Comparison of ENCODE assay signal across 31 cellular contexts in the genomic region with DNA sequence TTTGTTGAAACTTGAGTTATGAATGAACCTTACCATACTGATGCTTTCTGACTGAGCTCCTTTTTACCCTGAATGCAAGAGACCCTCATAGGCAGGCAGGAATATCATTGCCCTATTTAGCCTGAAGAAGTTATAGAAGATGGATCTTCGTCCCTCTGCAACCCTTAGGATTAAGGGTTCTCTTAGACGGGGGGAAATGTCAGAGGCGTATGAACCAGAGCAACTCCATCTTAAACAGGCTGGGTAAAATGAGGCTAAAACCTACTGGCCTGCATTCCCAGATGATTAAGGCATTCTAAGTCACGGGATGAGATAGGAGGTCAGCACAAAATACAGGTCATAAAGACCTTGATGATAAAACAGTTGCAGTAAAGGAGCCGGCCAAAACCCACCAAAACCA.
"Had no signal": no experiment of that assay in that cellular context is flagged by ENCODE, and none has a peak within 500 bp of the region (broad histone marks: within the 10 kb centered on the region; RNA-seq: fewer than 3 reads in every experiment).

No MANE protein-coding gene starts in this region.

- H3K27ac ChIP-seq: brain microvascular endothelial cell, coronary artery, dorsolateral prefrontal cortex, esophagus muscularis mucosa, foreskin keratinocyte, gastroesophageal sphincter, heart right ventricle had no signal

- H3K4me1 Mint-ChIP-seq: endodermal cell had no signal

- H3K27me3 ChIP-seq: brain microvascular endothelial cell, dorsolateral prefrontal cortex, esophagus muscularis mucosa, foreskin keratinocyte, gastroesophageal sphincter, heart right ventricle had no signal

- H3K27me3 Mint-ChIP-seq: activated CD4-positive, alpha-beta memory T cell treated with anti-CD3 and anti-CD28 coated beads, Interleukin-2, amount 10 ng/mL, durations not matched to agents 7 days and 5 days; activated CD4-positive, alpha-beta T cell treated with anti-CD3 and anti-CD28 coated beads, Interleukin-2, amount 10 ng/mL, durations not matched to agents 7 days and 5 days; activated naive CD4-positive, alpha-beta T cell treated with anti-CD3 and anti-CD28 coated beads, Interleukin-2, amount 50 U/mL, for 24 hours; central memory CD8-positive, alpha-beta T cell; dendritic cell treated with granulocyte-macrophage colony-stimulating factor and Interleukin-4, amounts not matched to agents 40 ng/mL and 50 ng/mL, for 4 days had no signal

- DNase-seq: activated CD4-positive, alpha-beta memory T cell treated with anti-CD3 and anti-CD28 coated beads, Interleukin-2, amount 10 ng/mL, durations not matched to agents 7 days and 5 days; activated CD4-positive, alpha-beta T cell treated with anti-CD3 and anti-CD28 coated beads for 1 hour; activated CD4-positive, alpha-beta T cell treated with anti-CD3 and anti-CD28 coated beads for 4 hours; activated CD4-positive, alpha-beta T cell treated with anti-CD3 and anti-CD28 coated beads, Interleukin-2, amount 10 ng/mL, durations not matched to agents 7 days and 5 days; activated CD4-positive, alpha-beta T cell treated with anti-CD3 and anti-CD28 coated beads, Interleukin-2, amount 50 U/mL, for 4 hours; activated CD8-positive, alpha-beta memory T cell treated with anti-CD3 and anti-CD28 coated beads, Interleukin-2, amount 50 U/mL, for 48 hours; activated effector memory CD4-positive, alpha-beta T cell treated with anti-CD3 and anti-CD28 coated beads, Interleukin-2, amount 50 U/mL, for 16 hours; activated naive CD4-positive, alpha-beta T cell treated with anti-CD3 and anti-CD28 coated beads for 36 hours; activated T-cell treated with anti-CD3 and anti-CD28 coated beads for 4 hours; activated T-cell treated with anti-CD3 and anti-CD28 coated beads, Interleukin-2, amount 50 U/mL, for 48 hours; amniotic stem cell; anterior cingulate cortex; brain microvascular endothelial cell; dorsolateral prefrontal cortex; effector memory CD4-positive, alpha-beta T cell; endodermal cell; erythroblast; foreskin keratinocyte; heart right ventricle; T-helper 1 cell; T-helper 2 cell had no signal

- H3K4me3 ChIP-seq: coronary artery, dorsolateral prefrontal cortex, esophagus muscularis mucosa, gastroesophageal sphincter, heart right ventricle had no signal

- H3K4me3 Mint-ChIP-seq: activated CD4-positive, alpha-beta memory T cell treated with anti-CD3 and anti-CD28 coated beads, Interleukin-2, amount 10 ng/mL, durations not matched to agents 7 days and 5 days; activated CD4-positive, alpha-beta T cell treated with anti-CD3 and anti-CD28 coated beads, Interleukin-2, amount 10 ng/mL, durations not matched to agents 7 days and 5 days; activated naive CD4-positive, alpha-beta T cell treated with anti-CD3 and anti-CD28 coated beads for 36 hours; activated naive CD4-positive, alpha-beta T cell treated with anti-CD3 and anti-CD28 coated beads, Interleukin-2, amount 50 U/mL, for 24 hours; activated T-helper 1 cell treated with anti-CD3 and anti-CD28 coated beads, Interleukin-12 subunit alpha, Interleukin-12 subunit beta, Interleukin-2, Interleukin-4 antibody, amounts not matched to agents 30 ng/mL and 10 ng/mL and 1 ng/mL, durations not matched to agents 14 hours and 24 hours and 36 hours; central memory CD8-positive, alpha-beta T cell; dendritic cell treated with granulocyte-macrophage colony-stimulating factor and Interleukin-4, amounts not matched to agents 40 ng/mL and 50 ng/mL, for 4 days; endodermal cell had no signal

- H3K9me3 ChIP-seq: esophagus muscularis mucosa, gastroesophageal sphincter, heart right ventricle had no signal

- H3K36me3 ChIP-seq: brain microvascular endothelial cell had no signal

- ATAC-seq: foreskin keratinocyte, gastroesophageal sphincter, heart right ventricle had no signal

- FAIRE-seq: astrocyte, bronchial epithelial cell had no signal

- H3K9me3 Mint-ChIP-seq: activated naive CD4-positive, alpha-beta T cell treated with anti-CD3 and anti-CD28 coated beads, Interleukin-2, amount 50 U/mL, for 24 hours; activated T-helper 1 cell treated with anti-CD3 and anti-CD28 coated beads, Interleukin-12 subunit alpha, Interleukin-12 subunit beta, Interleukin-2, Interleukin-4 antibody, amounts not matched to agents 30 ng/mL and 10 ng/mL and 1 ng/mL, durations not matched to agents 14 hours and 24 hours and 36 hours; central memory CD8-positive, alpha-beta T cell; dendritic cell treated with granulocyte-macrophage colony-stimulating factor and Interleukin-4, amounts not matched to agents 40 ng/mL and 50 ng/mL, for 4 days had no signal

- H3K27ac Mint-ChIP-seq: activated CD4-positive, alpha-beta memory T cell treated with anti-CD3 and anti-CD28 coated beads, Interleukin-2, amount 10 ng/mL, durations not matched to agents 7 days and 5 days; activated CD4-positive, alpha-beta T cell treated with anti-CD3 and anti-CD28 coated beads, Interleukin-2, amount 10 ng/mL, durations not matched to agents 7 days and 5 days; activated naive CD4-positive, alpha-beta T cell treated with anti-CD3 and anti-CD28 coated beads for 36 hours; activated naive CD4-positive, alpha-beta T cell treated with anti-CD3 and anti-CD28 coated beads, Interleukin-2, amount 50 U/mL, for 24 hours; activated T-helper 1 cell treated with anti-CD3 and anti-CD28 coated beads, Interleukin-12 subunit alpha, Interleukin-12 subunit beta, Interleukin-2, Interleukin-4 antibody, amounts not matched to agents 30 ng/mL and 10 ng/mL and 1 ng/mL, durations not matched to agents 14 hours and 24 hours and 36 hours; activated T-helper 2 cell treated with anti-CD3 and anti-CD28 coated beads, Interferon-gamma antibody, Interleukin-2, Interleukin-4, amounts not matched to agents 10 μg/mL and 5 μg/mL and 100 μg/mL, durations not matched to agents 14 hours and 24 hours and 36 hours; dendritic cell treated with granulocyte-macrophage colony-stimulating factor and Interleukin-4, amounts not matched to agents 40 ng/mL and 50 ng/mL, for 4 days; endodermal cell had no signal
